1 cellular context compared by ENCODE assay signal in genomic region chr2:181782630-181783029, GRCh38.
TF ChIP-seq lines count a peak whose summit lies in the region.

No MANE protein-coding gene starts in this region.

TF ChIP-seq in HCT116, 20 proteins besides CTCF, POLR2A, EP300 and RAD21 (continued from another document):
- TF ChIP-seq ZBTB33 (IDR thresholded peaks at IDR 0.05; ENCODE audit: extremely low read depth, insufficient replicate concordance, low read length) (no peak), YY1 (IDR thresholded peaks at IDR 0.05; ENCODE audit: extremely low read depth, insufficient replicate concordance, low read depth, low read length) (peak; percentile 25), ZFX (IDR thresholded peaks at IDR 0.05) (no peak)
